Comparison of ENCODE assay signal across 25 cellular contexts in the genomic region with DNA sequence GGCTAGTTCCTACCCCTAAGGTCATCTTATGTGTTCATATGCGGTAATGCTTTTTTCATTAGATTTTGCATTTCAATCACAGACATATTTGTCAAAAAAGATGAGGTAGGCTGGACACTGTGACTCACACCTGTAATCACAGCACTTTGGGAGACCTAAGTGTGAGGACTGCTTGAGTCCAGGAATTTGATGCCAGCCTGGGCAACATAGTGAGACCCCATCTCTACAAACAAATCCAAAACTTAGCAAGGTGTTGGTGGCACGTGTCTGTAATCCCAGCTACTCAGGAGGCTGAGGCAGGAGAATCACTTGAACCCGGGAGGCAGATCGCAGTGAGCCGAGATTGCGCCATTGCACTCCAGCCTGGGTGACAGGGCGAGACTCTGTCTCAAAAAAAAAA. TPM values are rescaled to one million over a fixed set of nuclear protein-coding genes. Genes with fewer than 3 reads are reported as not detected.
"Had no signal": no experiment of that assay in that cellular context is flagged by ENCODE, and none has a peak within 500 bp of the region (broad histone marks: within the 10 kb centered on the region; RNA-seq: fewer than 3 reads in every experiment).

No MANE protein-coding gene starts in this region.

- DNase-seq: IMR-90, Kasumi-1, MM.1S, NCI-H1048, NCI-H1105 treated with DMSO at 0.1 percent for 48 hours, NCI-H1417 treated with DMSO at 0.1 percent for 48 hours, NCI-H146, NCI-H1694 treated with DMSO at 0.1 percent for 48 hours, NCI-H1930, NCI-H2081, NCI-H2107, NCI-H2227 treated with DMSO at 0.1 percent for 48 hours, NCI-H446, NCI-H510A, NCI-H524 treated with DMSO at 0.1 percent for 48 hours, NCI-H69, NCI-H774, Right ventricle myocardium superior, RPMI8226, SIG-M5 had no signal

- H3K9me3 ChIP-seq: SJSA1 had no signal

- H3K27me3 ChIP-seq: SJSA1 had no signal

- FAIRE-seq: HepG2 had no signal

- H3K4me3 ChIP-seq: SJSA1, SK-N-MC had no signal

- H3K4me1 ChIP-seq: SJSA1 had no signal

- H3K9ac ChIP-seq: KMS-11 had no signal

- H3K36me3 ChIP-seq: SJSA1 had no signal

- H3K4me2 ChIP-seq: KMS-11 had no signal

- H3K27ac ChIP-seq: KMS-11, SJSA1, SK-N-MC had no signal

RNA-seq across cellular contexts. Expression of a gene that starts 23.5 kb away (rescaled TPM):
- total RNA-seq: M059J, Right ventricle myocardium superior, SJSA1 had no signal
